Comparison of ENCODE assay signal across 8 cellular contexts in the genomic region with DNA sequence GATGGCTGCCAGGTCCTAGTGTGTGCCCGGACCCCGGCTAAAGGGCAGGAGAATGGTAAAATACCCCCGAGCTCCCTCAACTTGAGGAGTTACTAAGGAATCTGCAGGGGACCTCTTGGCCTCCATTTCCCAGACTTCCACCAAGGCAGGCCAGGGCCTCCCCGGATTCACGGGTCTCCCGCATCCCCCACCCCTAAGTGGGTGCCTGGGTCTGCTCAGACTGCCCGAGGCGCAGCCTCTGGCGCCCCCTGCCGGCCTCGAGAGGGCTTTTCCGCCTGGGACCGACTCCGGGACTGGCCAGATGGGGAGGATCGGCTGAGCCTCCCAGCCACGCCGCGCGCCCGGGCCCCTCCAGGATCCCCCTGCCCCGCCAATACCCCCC. TPM values are rescaled to one million over a fixed set of nuclear protein-coding genes. Genes with fewer than 3 reads are reported as not detected.
DNase-seq lines count a peak whose midpoint lies in the region; ATAC-seq and TF ChIP-seq lines count a peak whose summit lies in the region.

No MANE protein-coding gene starts in this region.

- TF ChIP-seq CTCF in MCF 10A (IDR thresholded peaks at IDR 0.05; ENCODE audit: unreplicated experiment): peak; percentile 97

- DNase-seq in DMS153 treated with DMSO at 0.1 percent for 48 hours (lab: John Stamatoyannopoulos, UW; ENCODE audit: unreplicated experiment) (peak; percentile 56), NCI-H1105 (lab: John Stamatoyannopoulos, UW) (peak; percentile 76), UCSD-AML1 (lab: John Stamatoyannopoulos, UW; ENCODE audit: unreplicated experiment) (peak; percentile 77), MCF 10A (ENCODE audit: unreplicated experiment) (peak; percentile 78), immature natural killer cell (peak; percentile 62 to 71 (median 70)), mesenteric fat pad (ENCODE audit: low spot score) (no peak)
- DNase-seq in stimulated activated CD4-positive, alpha-beta T cell treated with anti-CD3 and anti-CD28 coated beads, Interleukin-12 subunit alpha, Interleukin-12 subunit beta, amount 100 ng/mL, for 4 hours: peak; percentile 76

- H3K9me3 Mint-ChIP-seq in MCF 10A (ENCODE audit: unreplicated experiment): no peaks in the 10 kb centered on the region
- H3K9me3 Mint-ChIP-seq in immature natural killer cell: peaks cover 0 to 3% (median 0%) of the 10 kb centered on the region in 6 donors

- intact Hi-C loops in MCF 10A (cut with micrococcal nuclease): loop anchor here (10.0 kb wide), 1 partner anchor 155 kb away; no protein-coding TSS in a partner anchor

- POLR2A ChIA-PET in MCF 10A (lab: Yijun Ruan, JAX): interaction anchor here (0.6 to 6.3 kb wide), 14 partner anchors 13 to 123 kb away, joined by 3 to 63 read pairs (median 10); partner anchors contain the start of genes ACOT7, KLHL21, NOL9 and ZBTB48

- CTCF ChIA-PET in MCF 10A (lab: Yijun Ruan, JAX): interaction anchor here (0.6 to 4.9 kb wide), 20 partner anchors 9 to 146 kb away, joined by 3 to 26 read pairs (median 4); partner anchors contain the start of genes NOL9 and TAS1R1

- peak overlapping the region; percentile 66 for H3K27ac Mint-ChIP-seq in MCF 10A (ENCODE audit: low read depth, unreplicated experiment)
- H3K27ac Mint-ChIP-seq in immature natural killer cell: no peak overlapping the region

- H3K27me3 Mint-ChIP-seq in MCF 10A (ENCODE audit: insufficient read depth, unreplicated experiment) (no peaks in the 10 kb centered on the region), immature natural killer cell (ENCODE audit: low read depth in 3 of 3) (peaks cover 7 to 15% (median 11%) of the 10 kb centered on the region in 3 donors)

- no TSS peak for BruUV-seq in MCF 10A (replicated peaks; lab: Mats Ljungman, UMichigan)

- H3K4me1 Mint-ChIP-seq in MCF 10A (ENCODE audit: insufficient read depth, unreplicated experiment) (peaks cover 38% of the 10 kb centered on the region), immature natural killer cell (peaks cover 6 to 12% of the 10 kb centered on the region in 2 donors)

- H3K36me3 Mint-ChIP-seq in MCF 10A (ENCODE audit: insufficient read depth, unreplicated experiment) (peaks cover 11% of the 10 kb centered on the region), immature natural killer cell (no peaks in the 10 kb centered on the region)

- peak; percentile 60 for ATAC-seq in GM21825 (IDR thresholded peaks at IDR 0.05; ENCODE audit: unreplicated experiment)

- H3K4me3 Mint-ChIP-seq in MCF 10A (ENCODE audit: unreplicated experiment) (peak overlapping the region; percentile 77), immature natural killer cell (peak overlapping the region; percentile 57 to 78 (median 64))

RNA-seq across cellular contexts. Expression of gene PLEKHG5, which starts 1.7 kb away (rescaled TPM):
- total RNA-seq in MCF 10A (2022) (32.3 and 35.9 TPM in 2 replicates), mesenteric fat pad (9.3 TPM)
- polyA plus RNA-seq in immature natural killer cell: under 1 TPM in 1 of 3 donors, not detected in 2; 0.08 TPM

RNA-seq across cellular contexts. Expression of gene TNFRSF25, which starts 23.8 kb away (rescaled TPM):
- 27.6 and 33.7 TPM in 2 replicates for total RNA-seq in MCF 10A (2022)
- 10 to 100 TPM in 1 of 3 donors, 1 to 10 TPM in 2; 3.1 to 15.3 (median 9.8) TPM for polyA plus RNA-seq in immature natural killer cell
- 6.0 TPM for total RNA-seq in mesenteric fat pad
